30 cellular contexts compared by ENCODE assay signal in genomic region chr5:107369622-107370021, GRCh38.
"Had no signal": no experiment of that assay in that cellular context is flagged by ENCODE, and none has a peak within 500 bp of the region (broad histone marks: within the 10 kb centered on the region; RNA-seq: fewer than 3 reads in every experiment).

No MANE protein-coding gene starts in this region.

- H3K9me3 Mint-ChIP-seq: activated CD4-positive, alpha-beta memory T cell treated with anti-CD3 and anti-CD28 coated beads, Interleukin-2, amount 10 ng/mL, durations not matched to agents 7 days and 5 days; activated CD4-positive, alpha-beta T cell treated with anti-CD3 and anti-CD28 coated beads, Interleukin-2, amount 10 ng/mL, durations not matched to agents 7 days and 5 days; activated naive CD4-positive, alpha-beta T cell treated with anti-CD3 and anti-CD28 coated beads, Interleukin-2, amount 10 ng/mL, durations not matched to agents 7 days and 5 days; activated T-cell treated with anti-CD3 and anti-CD28 coated beads, Interleukin-2, amount 50 U/mL, for 24 hours; brain had no signal

- ATAC-seq: activated naive CD4-positive, alpha-beta T cell treated with anti-CD3 and anti-CD28 coated beads, Interleukin-2, amount 50 U/mL, for 72 hours; activated T-cell treated with anti-CD3 and anti-CD28 coated beads, Interleukin-2, amount 50 U/mL, for 72 hours; gastroesophageal sphincter had no signal

- H3K27me3 Mint-ChIP-seq: activated CD4-positive, alpha-beta memory T cell treated with anti-CD3 and anti-CD28 coated beads, Interleukin-2, amount 10 ng/mL, durations not matched to agents 7 days and 5 days; activated naive CD4-positive, alpha-beta T cell treated with anti-CD3 and anti-CD28 coated beads, Interleukin-2, amount 10 ng/mL, durations not matched to agents 7 days and 5 days had no signal

- H3K27ac ChIP-seq: ascending aorta, breast epithelium, cardiac muscle cell, colonic mucosa, epithelial cell of prostate, esophagus muscularis mucosa, gastroesophageal sphincter, heart right ventricle had no signal

- H3K27me3 ChIP-seq: ascending aorta, breast epithelium, cardiac muscle cell, colonic mucosa, esophagus muscularis mucosa, gastroesophageal sphincter, heart right ventricle had no signal

- H3K36me3 ChIP-seq: ascending aorta, breast epithelium, cardiac muscle cell, colonic mucosa, esophagus muscularis mucosa, gastroesophageal sphincter, heart right ventricle had no signal

- H3K27ac Mint-ChIP-seq: activated CD4-positive, alpha-beta memory T cell treated with anti-CD3 and anti-CD28 coated beads, Interleukin-2, amount 10 ng/mL, durations not matched to agents 7 days and 5 days; activated CD4-positive, alpha-beta T cell treated with anti-CD3 and anti-CD28 coated beads, Interleukin-2, amount 10 ng/mL, durations not matched to agents 7 days and 5 days; activated naive CD4-positive, alpha-beta T cell treated with anti-CD3 and anti-CD28 coated beads, Interleukin-2, amount 10 ng/mL, durations not matched to agents 7 days and 5 days; activated naive CD4-positive, alpha-beta T cell treated with anti-CD3 and anti-CD28 coated beads, Interleukin-2, amount 50 U/mL, for 72 hours; activated naive CD8-positive, alpha-beta T cell treated with anti-CD3 and anti-CD28 coated beads, Interleukin-2, amount 10 ng/mL, durations not matched to agents 7 days and 5 days; activated T-cell treated with anti-CD3 and anti-CD28 coated beads, Interleukin-2, amount 50 U/mL, for 24 hours; activated T-cell treated with anti-CD3 and anti-CD28 coated beads, Interleukin-2, amount 50 U/mL, for 72 hours had no signal

- FAIRE-seq: endometrium, endothelial cell of umbilical vein had no signal

- H3K4me1 Mint-ChIP-seq: activated naive CD8-positive, alpha-beta T cell treated with anti-CD3 and anti-CD28 coated beads, Interleukin-2, amount 10 ng/mL, durations not matched to agents 7 days and 5 days had no signal

- DNase-seq: activated CD4-positive, alpha-beta memory T cell treated with anti-CD3 and anti-CD28 coated beads, Interleukin-2, amount 10 ng/mL, durations not matched to agents 7 days and 5 days; activated CD4-positive, alpha-beta T cell treated with anti-CD3 and anti-CD28 coated beads for 1 hour; activated CD4-positive, alpha-beta T cell treated with anti-CD3 and anti-CD28 coated beads for 4 hours; activated CD4-positive, alpha-beta T cell treated with anti-CD3 and anti-CD28 coated beads, Interleukin-2, amount 10 ng/mL, durations not matched to agents 7 days and 5 days; activated CD4-positive, alpha-beta T cell treated with anti-CD3 and anti-CD28 coated beads, Interleukin-2, amount 50 U/mL, for 4 hours; activated CD8-positive, alpha-beta memory T cell treated with anti-CD3 and anti-CD28 coated beads, Interleukin-2, amount 50 U/mL, for 48 hours; activated gamma-delta T cell; activated naive CD4-positive, alpha-beta T cell; activated naive CD4-positive, alpha-beta T cell treated with anti-CD3 and anti-CD28 coated beads, Interleukin-2, amount 10 ng/mL, durations not matched to agents 7 days and 5 days; activated naive CD8-positive, alpha-beta T cell treated with anti-CD3 and anti-CD28 coated beads, Interleukin-2, amount 10 ng/mL, durations not matched to agents 7 days and 5 days; activated T-cell treated with anti-CD3 and anti-CD28 coated beads for 4 hours; activated T-cell treated with anti-CD3 and anti-CD28 coated beads, Interleukin-2, amount 50 U/mL, for 24 hours; activated T-cell treated with anti-CD3 and anti-CD28 coated beads, Interleukin-2, amount 50 U/mL, for 72 hours; central memory CD4-positive, alpha-beta T cell; cerebellar nuclear complex; colonic mucosa; effector CD8-positive, alpha-beta T cell; foreskin melanocyte; heart right ventricle; T-helper 2 cell had no signal

- H3K4me3 Mint-ChIP-seq: activated CD4-positive, alpha-beta memory T cell treated with anti-CD3 and anti-CD28 coated beads, Interleukin-2, amount 10 ng/mL, durations not matched to agents 7 days and 5 days; activated CD4-positive, alpha-beta T cell treated with anti-CD3 and anti-CD28 coated beads, Interleukin-2, amount 10 ng/mL, durations not matched to agents 7 days and 5 days; activated naive CD4-positive, alpha-beta T cell treated with anti-CD3 and anti-CD28 coated beads, Interleukin-2, amount 10 ng/mL, durations not matched to agents 7 days and 5 days; activated naive CD8-positive, alpha-beta T cell treated with anti-CD3 and anti-CD28 coated beads, Interleukin-2, amount 10 ng/mL, durations not matched to agents 7 days and 5 days; activated T-cell treated with anti-CD3 and anti-CD28 coated beads, Interleukin-2, amount 50 U/mL, for 24 hours; activated T-cell treated with anti-CD3 and anti-CD28 coated beads, Interleukin-2, amount 50 U/mL, for 72 hours had no signal

- H3K4me3 ChIP-seq: ascending aorta, breast epithelium, cardiac muscle cell, colonic mucosa, esophagus muscularis mucosa, gastroesophageal sphincter, heart right ventricle had no signal

- H3K9me3 ChIP-seq: ascending aorta, breast epithelium, colonic mucosa, esophagus muscularis mucosa, gastroesophageal sphincter, heart right ventricle had no signal

- H3K4me1 ChIP-seq: ascending aorta, breast epithelium, colonic mucosa, esophagus muscularis mucosa had no signal
